ENCODE assay signal across 8 cellular contexts in the genomic region with DNA sequence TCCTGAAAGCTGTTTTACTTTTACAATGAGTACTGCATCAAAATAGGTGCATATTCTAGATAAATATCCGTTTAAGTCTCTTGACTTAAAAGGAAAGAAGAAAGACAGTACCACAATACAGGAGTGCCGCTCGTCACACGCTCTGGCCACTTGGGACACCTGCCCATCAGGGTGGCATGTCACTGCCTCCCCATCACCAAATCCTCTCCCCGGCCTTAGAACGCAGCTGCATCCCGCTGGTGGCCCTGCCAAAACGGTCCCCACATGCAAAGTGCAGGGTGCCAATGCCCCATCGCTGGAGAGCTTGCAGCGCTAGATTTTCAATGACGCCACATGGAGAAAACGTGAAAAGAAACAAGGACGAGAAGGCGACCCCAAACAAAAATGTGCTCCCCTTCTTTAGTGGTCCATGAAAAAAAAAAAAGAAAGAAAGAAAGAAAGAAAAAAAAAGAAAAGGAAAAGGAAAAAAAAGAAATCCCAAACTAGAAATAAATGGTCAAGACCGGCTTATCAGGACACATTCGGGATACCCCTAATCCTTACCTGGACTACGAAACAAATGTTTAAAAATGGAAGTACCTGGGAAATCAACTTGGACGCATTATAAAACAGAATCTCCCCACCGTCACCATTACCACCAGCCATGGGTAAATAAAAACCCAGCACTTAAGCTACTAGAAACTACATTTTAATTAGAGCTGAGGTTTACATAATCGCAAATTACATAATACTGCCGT. TPM values are rescaled to one million over a fixed set of nuclear protein-coding genes. Genes with fewer than 3 reads are reported as not detected.
DNase-seq lines count a peak whose midpoint lies in the region; ATAC-seq, FAIRE-seq and TF ChIP-seq lines count a peak whose summit lies in the region.

No MANE protein-coding gene starts in this region.

- CTCF ChIA-PET in activated CD8-positive, alpha-beta T cell treated with anti-CD3 and anti-CD28 coated beads, Interleukin-2, amount 10 ng/mL, durations not matched to agents 7 days and 5 days (lab: Charles Lee), result interaction anchor here (0.7 to 2.9 kb wide), 13 partner anchors 9 to 507 kb away, joined by 3 to 24 read pairs (median 3); no protein-coding TSS in a partner anchor
- CTCF ChIA-PET in endothelial cell of umbilical vein (lab: Charles Lee), result interaction anchor here (0.6 to 4.7 kb wide), 13 partner anchors 10 to 185 kb away, joined by 3 to 50 read pairs (median 6); no protein-coding TSS in a partner anchor

- H2AFZ ChIP-seq in DND-41 (ENCODE audit: low read depth, low read length) (peak overlapping the region; percentile 77), Loucy (ENCODE audit: low read length) (peak overlapping the region; percentile 71), endothelial cell of umbilical vein (ENCODE audit: low read depth, low read length) (peak overlapping the region; percentile 86)

- intact Hi-C loops in endothelial cell of umbilical vein (cut with micrococcal nuclease), result loop anchor here (1.0 to 5.0 kb wide), 3 partner anchors 48 to 138 kb away; no protein-coding TSS in a partner anchor

- peaks cover 26% of the 10 kb centered on the region for H4K20me1 ChIP-seq in DND-41 (ENCODE audit: insufficient read depth, low read length)
- H4K20me1 ChIP-seq in Loucy (ENCODE audit: insufficient read depth, low read length, poor library complexity, severe bottlenecking), result peaks cover 34% of the 10 kb centered on the region
- no peaks in the 10 kb centered on the region for H4K20me1 ChIP-seq in endothelial cell of umbilical vein (replicated peaks; ENCODE audit: control insufficient read depth, extremely low read depth, insufficient read depth, low read length)

- H3K9me2 ChIP-seq in Loucy (replicated peaks; ENCODE audit: low read depth, low read length), result no peaks in the 10 kb centered on the region

- no peaks in the 10 kb centered on the region for H3K27me3 Mint-ChIP-seq in activated CD8-positive, alpha-beta T cell treated with anti-CD3 and anti-CD28 coated beads, Interleukin-2, amount 10 ng/mL, durations not matched to agents 7 days and 5 days (ENCODE audit: low read depth)
- H3K27me3 Mint-ChIP-seq in nephron (ENCODE audit: low read depth), result peaks cover 32% of the 10 kb centered on the region

- TF ChIP-seq CTCF in DND-41 (IDR thresholded peaks at IDR 0.05; ENCODE audit: borderline replicate concordance, extremely low read depth, low read length, poor library complexity, severe bottlenecking) (peak; percentile 43), Loucy (conservative IDR thresholded peaks at IDR 0.05; ENCODE audit: low read length) (peak; percentile 39), endothelial cell of umbilical vein (IDR thresholded peaks at IDR 0.05; ENCODE audit: extremely low read depth in 1 of 2, insufficient read depth in 1 of 2, low read depth in 1 of 2, low read length in 2 of 2) (no peak), nephron (IDR thresholded peaks at IDR 0.05; ENCODE audit: unreplicated experiment in 3 of 3) (no peak)

- peaks cover 28% of the 10 kb centered on the region for H3K4me1 Mint-ChIP-seq in activated CD8-positive, alpha-beta T cell treated with anti-CD3 and anti-CD28 coated beads, Interleukin-2, amount 10 ng/mL, durations not matched to agents 7 days and 5 days (ENCODE audit: low read depth)
- peaks cover 15% of the 10 kb centered on the region for H3K4me1 Mint-ChIP-seq in nephron

- H3K4me2 ChIP-seq in DND-41 (ENCODE audit: insufficient read depth, low read length) (peak overlapping the region; percentile 72), Loucy (ENCODE audit: low read depth, low read length, poor library complexity, severe bottlenecking) (peak overlapping the region; percentile 80), endothelial cell of umbilical vein (ENCODE audit: insufficient read depth, low read length) (peak overlapping the region; percentile 97)

- H3F3A ChIP-seq in Loucy (ENCODE audit: low read depth), result no peaks in the 10 kb centered on the region

- H3K9me3 ChIP-seq in DND-41 (ENCODE audit: insufficient read depth, low read length, severe bottlenecking), result no peaks in the 10 kb centered on the region
- H3K9me3 ChIP-seq in Loucy (ENCODE audit: insufficient read depth, low read depth, low read length), result no peaks in the 10 kb centered on the region
- H3K9me3 ChIP-seq in endothelial cell of umbilical vein (replicated peaks; ENCODE audit: control insufficient read depth, insufficient read depth, low read length), result no peaks in the 10 kb centered on the region

- dilution Hi-C loops in endothelial cell of umbilical vein (cut with MboI; ENCODE audit: extremely low pct_ligation_motif_present, low sequenced_read_pairs), result no loop called here

- H3K36me3 ChIP-seq in DND-41 (ENCODE audit: insufficient read depth, low read length), result no peaks in the 10 kb centered on the region; the same call in 1 of the 2 replicates
- H3K36me3 ChIP-seq in Loucy (ENCODE audit: insufficient read depth, low read length), result no peaks in the 10 kb centered on the region
- no peaks in the 10 kb centered on the region for H3K36me3 ChIP-seq in endothelial cell of umbilical vein (ENCODE audit: control insufficient read depth in 2 of 2, extremely low read depth in 1 of 2, insufficient read depth in 2 of 2, low read length in 2 of 2)

- H3K27ac ChIP-seq in DND-41 (ENCODE audit: low read length) (peak overlapping the region; percentile 50; the same call in 1 of the 2 replicates), endothelial cell of umbilical vein (ENCODE audit: insufficient read depth, low read depth, low read length) (no peak overlapping the region), temporal lobe (ENCODE audit: low read depth, low read length) (peak overlapping the region; percentile 61)

- ATAC-seq in DND-41 (ENCODE audit: insufficient read depth, low read depth), result peak; percentile 29
- peak; percentile 23 for ATAC-seq in activated CD8-positive, alpha-beta T cell treated with anti-CD3 and anti-CD28 coated beads, Interleukin-2, amount 10 ng/mL, durations not matched to agents 7 days and 5 days

- no peaks in the 10 kb centered on the region for H3K9me3 Mint-ChIP-seq in activated CD8-positive, alpha-beta T cell treated with anti-CD3 and anti-CD28 coated beads, Interleukin-2, amount 10 ng/mL, durations not matched to agents 7 days and 5 days (ENCODE audit: insufficient read depth)
- no peaks in the 10 kb centered on the region for H3K9me3 Mint-ChIP-seq in nephron

- H3K27ac Mint-ChIP-seq in activated CD8-positive, alpha-beta T cell treated with anti-CD3 and anti-CD28 coated beads, Interleukin-2, amount 10 ng/mL, durations not matched to agents 7 days and 5 days, result peak overlapping the region; percentile 72
- H3K27ac Mint-ChIP-seq in nephron, result peak overlapping the region; percentile 30 to 85 (median 84)

- no peak for TF ChIP-seq POLR2A in endothelial cell of umbilical vein (IDR thresholded peaks at IDR 0.05; ENCODE audit: low read depth, low read length)

- H3K79me2 ChIP-seq in DND-41 (ENCODE audit: insufficient read depth, low read length) (peaks cover 62% of the 10 kb centered on the region), Loucy (ENCODE audit: insufficient read depth, low read length) (peaks cover 56% of the 10 kb centered on the region), endothelial cell of umbilical vein (ENCODE audit: control insufficient read depth, insufficient read depth, low read length) (peaks cover 18% of the 10 kb centered on the region)

- no peak for FAIRE-seq in endothelial cell of umbilical vein (lab: Jason Lieb, UNC)

- no peaks in the 10 kb centered on the region for H3K36me3 Mint-ChIP-seq in activated CD8-positive, alpha-beta T cell treated with anti-CD3 and anti-CD28 coated beads, Interleukin-2, amount 10 ng/mL, durations not matched to agents 7 days and 5 days (ENCODE audit: low read depth)
- no peaks in the 10 kb centered on the region for H3K36me3 Mint-ChIP-seq in nephron (ENCODE audit: low read depth)

- peak overlapping the region; percentile 60 to 75 for H3K4me3 ChIP-seq in DND-41 (ENCODE audit: low read depth in 1 of 2, low read length in 2 of 2)
- H3K4me3 ChIP-seq in Loucy (ENCODE audit: low read length, poor library complexity, severe bottlenecking), result peak overlapping the region; percentile 75
- peak overlapping the region; percentile 75 to 91 (median 86) for H3K4me3 ChIP-seq in endothelial cell of umbilical vein (replicated peaks in 1 of 3; ENCODE audit: insufficient read depth in 1 of 3, low read depth in 1 of 3, low read length in 3 of 3)

- H3K4me1 ChIP-seq in DND-41 (ENCODE audit: insufficient read depth, low read length) (peaks cover 35% of the 10 kb centered on the region), Loucy (ENCODE audit: insufficient read depth, low read length, poor library complexity, severe bottlenecking) (peaks cover 38% of the 10 kb centered on the region), endothelial cell of umbilical vein (ENCODE audit: control insufficient read depth, extremely low read depth, insufficient read depth, low read length) (peaks cover 20% of the 10 kb centered on the region)

- H3K27me3 ChIP-seq in DND-41 (ENCODE audit: insufficient read depth, low read length, poor library complexity) (no peaks in the 10 kb centered on the region), Loucy (ENCODE audit: insufficient read depth, low read length, poor library complexity, severe bottlenecking) (no peaks in the 10 kb centered on the region), endothelial cell of umbilical vein (ENCODE audit: control insufficient read depth in 2 of 2, insufficient read depth in 2 of 2, low read length in 2 of 2) (no peaks in the 10 kb centered on the region)

- H3K9me1 ChIP-seq in endothelial cell of umbilical vein (replicated peaks; ENCODE audit: control insufficient read depth, extremely low read depth, insufficient read depth, low read length), result no peaks in the 10 kb centered on the region

- POLR2A ChIA-PET in activated CD8-positive, alpha-beta T cell treated with anti-CD3 and anti-CD28 coated beads, Interleukin-2, amount 10 ng/mL, durations not matched to agents 7 days and 5 days (lab: Charles Lee), result interaction anchor here (0.7 to 1.6 kb wide), 4 partner anchors 61 to 164 kb away, joined by 3 to 8 read pairs (median 4); no protein-coding TSS in a partner anchor
- POLR2A ChIA-PET in endothelial cell of umbilical vein (lab: Charles Lee), result interaction anchor here (0.7 kb wide), 1 partner anchor 80 kb away, joined by 4 read pairs; no protein-coding TSS in a partner anchor

- peak overlapping the region; percentile 83 for H3K4me3 Mint-ChIP-seq in activated CD8-positive, alpha-beta T cell treated with anti-CD3 and anti-CD28 coated beads, Interleukin-2, amount 10 ng/mL, durations not matched to agents 7 days and 5 days
- H3K4me3 Mint-ChIP-seq in nephron, result peak overlapping the region; percentile 91 to 93 (median 91)

- DNase-seq in DND-41, result peak; percentile 58
- peak; percentile 69 for DNase-seq in activated CD8-positive, alpha-beta T cell treated with anti-CD3 and anti-CD28 coated beads, Interleukin-2, amount 10 ng/mL, durations not matched to agents 7 days and 5 days
- DNase-seq in endothelial cell of umbilical vein (ENCODE audit: low read depth, low spot score), result peak; percentile 19
- DNase-seq in GOT3 (lab: John Stamatoyannopoulos, UW), result no peak
- DNase-seq in COLO829 (ENCODE audit: low spot score), result no peak

- peak overlapping the region; percentile 71 for H3K9ac ChIP-seq in DND-41 (ENCODE audit: low read depth, low read length)
- H3K9ac ChIP-seq in Loucy (ENCODE audit: low read depth, low read length, poor library complexity, severe bottlenecking), result peak overlapping the region; percentile 86
- H3K9ac ChIP-seq in endothelial cell of umbilical vein (replicated peaks; ENCODE audit: extremely low read depth, insufficient read depth, low read length), result peak overlapping the region; percentile 51

- TSS peak; percentile 28 for BruUV-seq in endothelial cell of umbilical vein (replicated peaks; lab: Mats Ljungman, UMichigan)

RNA-seq across cellular contexts. Expression of a gene that starts 1.1 kb away (rescaled TPM):
- 10 to 100 TPM; 32.1 to 36.0 TPM for total RNA-seq in activated CD8-positive, alpha-beta T cell treated with anti-CD3 and anti-CD28 coated beads, Interleukin-2, amount 10 ng/mL, durations not matched to agents 7 days and 5 days
- 31.4 and 39.5 TPM in 2 replicates for total RNA-seq in endothelial cell of umbilical vein
- polyA plus RNA-seq in endothelial cell of umbilical vein, result 12.7 and 14.1 TPM in 2 replicates
- polyA plus RNA-seq in endothelial cell of umbilical vein (2011; cell fraction: cytosol; rRNA removed), result 18.3 and 19.1 TPM in 2 replicates
- 15.1 and 16.2 TPM in 2 replicates for polyA plus RNA-seq in endothelial cell of umbilical vein (2011; cell fraction: nucleus; rRNA removed)
- 22.1 and 25.3 TPM in 2 replicates for polyA plus RNA-seq in endothelial cell of umbilical vein (2012)
- 19.3 and 22.4 TPM in 2 replicates for polyA minus RNA-seq in endothelial cell of umbilical vein
- 86.6 TPM for polyA minus RNA-seq in endothelial cell of umbilical vein (2011; cell fraction: cytosol; rRNA and poly(A)+ RNA removed)
- 22.7 and 24.1 TPM in 2 replicates for polyA minus RNA-seq in endothelial cell of umbilical vein (2011; cell fraction: nucleus; rRNA and poly(A)+ RNA removed)
- 47.5 TPM for total RNA-seq in temporal lobe

Comparison
In these comparisons a context has a peak if more than half of its experiments do, and no peak if none do; other contexts are left out.
1. DNase-seq: peak in DND-41 (single experiment), activated CD8-positive, alpha-beta T cell treated with anti-CD3 and anti-CD28 coated beads, Interleukin-2, amount 10 ng/mL, durations not matched to agents 7 days and 5 days (single experiment) and endothelial cell of umbilical vein (single experiment); none in GOT3 (single experiment) and COLO829 (single experiment).
2. CTCF ChIP-seq: peak in DND-41 (single experiment) and Loucy (single experiment); none in endothelial cell of umbilical vein (0 of 2) and nephron (0 of 3).
3. Peak in every context shown above with its lines, with median percentiles within 50 percentile points of each other: H2AFZ ChIP-seq, H3K4me2 ChIP-seq, H3K4me3 ChIP-seq and H3K9ac ChIP-seq.